In genomic region chr5:76953551-76954382, GRCh38 we compare ENCODE assay signal across 10 cellular contexts. TPM values are rescaled to one million over a fixed set of nuclear protein-coding genes. Genes with fewer than 3 reads are reported as not detected.
DNase-seq lines count a peak whose midpoint lies in the region; TF ChIP-seq lines count a peak whose summit lies in the region.
"Had no signal": no experiment of that assay in that cellular context is flagged by ENCODE, and none has a peak within 500 bp of the region (broad histone marks: within the 10 kb centered on the region; RNA-seq: fewer than 3 reads in every experiment).

No MANE protein-coding gene starts in this region.

- TF ChIP-seq RAD21 in liver (IDR thresholded peaks at IDR 0.05): no peak

- WGBS in liver: 4% methylated on average over 81 of the region's 81 CpGs

- H3K9ac ChIP-seq in liver (ENCODE audit: low read depth in 1 of 2, low read length in 2 of 2): peak overlapping the region in 1 of 2 donors; percentile 13
- H3K9ac ChIP-seq: BLaER1 had no signal

- peaks cover 8 to 17% (median 12%) of the 10 kb centered on the region in 4 donors for H3K4me1 ChIP-seq in liver (ENCODE audit: control insufficient read depth in 4 of 4, insufficient read depth in 4 of 4, low read length in 3 of 4)
- H3K4me1 ChIP-seq: BLaER1 had no signal

- H3K36me3 ChIP-seq in liver (ENCODE audit: control insufficient read depth in 4 of 4, insufficient read depth in 3 of 4, low read depth in 1 of 4, low read length in 3 of 4): no peaks in the 10 kb centered on the region
- H3K36me3 ChIP-seq: BLaER1 had no signal

- peak; percentile 28 for DNase-seq in activated CD4-positive, CD25-positive, alpha-beta regulatory T cell treated with anti-CD3 and anti-CD28 coated beads, Interleukin-2, amount 50 U/mL, for 72 hours
- no peak for DNase-seq in activated CD4-positive, CD25-positive, alpha-beta regulatory T cell (lab: John Stamatoyannopoulos, UW)
- no peak for DNase-seq in coronary artery (ENCODE audit: low spot score)
- DNase-seq in substantia nigra (lab: John Stamatoyannopoulos, UW): peak in 5 of 49 donors; percentile 8 to 31 (median 16)
- no peak for DNase-seq in stimulated activated CD4-positive, alpha-beta T cell treated with anti-CD3 and anti-CD28 coated beads, Interleukin-4, amount 100 ng/mL, for 24 hours
- DNase-seq in GM13977 (ENCODE audit: low spot score): no peak
- no peak for DNase-seq in NCI-H2171 treated with DMSO at 0.1 percent for 48 hours (lab: John Stamatoyannopoulos, UW)
- DNase-seq: NCI-H146 had no signal

- no peaks in the 10 kb centered on the region for H3K9me3 ChIP-seq in liver (ENCODE audit: control insufficient read depth in 4 of 4, low read length in 3 of 4)

- in situ Hi-C loops in GM13977 (cut with MboI; ENCODE audit: low pct_unique_long_range_greater_than_20kb, low sequenced_read_pairs, unreplicated experiment): no loop called here

- H3K4me3 ChIP-seq in coronary artery (peak overlapping the region; percentile 63), liver (ENCODE audit: low read depth in 1 of 3, low read length in 3 of 3) (peak overlapping the region in 2 of 3 donors; percentile 12 to 59)
- H3K4me3 ChIP-seq: BLaER1 had no signal

- peaks cover 0 to 6% (median 2%) of the 10 kb centered on the region in 4 donors for H3K27me3 ChIP-seq in liver (ENCODE audit: control insufficient read depth in 4 of 4, insufficient read depth in 4 of 4, low read length in 3 of 4)
- H3K27me3 ChIP-seq: BLaER1 had no signal

- no peak for TF ChIP-seq CTCF in coronary artery (IDR thresholded peaks at IDR 0.05)
- TF ChIP-seq CTCF in liver (IDR thresholded peaks at IDR 0.05; ENCODE audit: low read depth, low read length, missing input control): no peak
- no peak for TF ChIP-seq CTCF in GM13977 (IDR thresholded peaks at IDR 0.05; ENCODE audit: extremely low read depth, insufficient read depth, missing control alignments)

- H3K27ac ChIP-seq in coronary artery: peak overlapping the region in 1 of 2 donors; percentile 5
- H3K27ac ChIP-seq in liver (ENCODE audit: low read depth in 1 of 2, low read length in 2 of 2): peak overlapping the region; percentile 7 to 17
- H3K27ac ChIP-seq in substantia nigra (ENCODE audit: low read depth, low read length, poor library complexity, severe bottlenecking): peak overlapping the region; percentile 36
- H3K27ac ChIP-seq: BLaER1 had no signal

TF ChIP-seq in liver, 16 proteins besides CTCF, POLR2A, EP300 and RAD21:
- TF ChIP-seq ATF3 (IDR thresholded peaks at IDR 0.05): no peak
- no peak for TF ChIP-seq FOXA2 (IDR thresholded peaks at IDR 0.05)
- TF ChIP-seq HNF4A (conservative IDR thresholded peaks at IDR 0.05): no peak
- TF ChIP-seq GABPA (IDR thresholded peaks at IDR 0.05 in 1 of 2, conservative IDR thresholded peaks at IDR 0.05 in 1 of 2): no peak
- TF ChIP-seq FOXA1 (IDR thresholded peaks at IDR 0.05): no peak
- TF ChIP-seq TAF1 (conservative IDR thresholded peaks at IDR 0.05): no peak
- TF ChIP-seq REST (IDR thresholded peaks at IDR 0.05): no peak
- TF ChIP-seq ZBTB33 (IDR thresholded peaks at IDR 0.05): no peak
- TF ChIP-seq EGR1 (IDR thresholded peaks at IDR 0.05; ENCODE audit: low read depth in 2 of 2): no peak
- TF ChIP-seq JUND (IDR thresholded peaks at IDR 0.05): no peak
- TF ChIP-seq MAX (IDR thresholded peaks at IDR 0.05): no peak
- TF ChIP-seq RXRA (IDR thresholded peaks at IDR 0.05): no peak
- TF ChIP-seq HNF4G (IDR thresholded peaks at IDR 0.05): no peak
- no peak for TF ChIP-seq SP1 (IDR thresholded peaks at IDR 0.05)
- no peak for TF ChIP-seq NR2F2 (IDR thresholded peaks at IDR 0.05)
- TF ChIP-seq YY1 (IDR thresholded peaks at IDR 0.05): no peak

RNA-seq across cellular contexts. Expression of gene CRHBP, which starts 0.9 kb away (rescaled TPM):
- total RNA-seq in liver: 100 to 1,000 TPM in 1 of 2 donors, 10 to 100 TPM in 1; 77.4 to 159 TPM
- polyA plus RNA-seq in liver: 100 to 1,000 TPM in 1 of 2 donors, 10 to 100 TPM in 1; 37.3 to 106 TPM
